ENCODE assay signal across 8 cellular contexts in the genomic region with DNA sequence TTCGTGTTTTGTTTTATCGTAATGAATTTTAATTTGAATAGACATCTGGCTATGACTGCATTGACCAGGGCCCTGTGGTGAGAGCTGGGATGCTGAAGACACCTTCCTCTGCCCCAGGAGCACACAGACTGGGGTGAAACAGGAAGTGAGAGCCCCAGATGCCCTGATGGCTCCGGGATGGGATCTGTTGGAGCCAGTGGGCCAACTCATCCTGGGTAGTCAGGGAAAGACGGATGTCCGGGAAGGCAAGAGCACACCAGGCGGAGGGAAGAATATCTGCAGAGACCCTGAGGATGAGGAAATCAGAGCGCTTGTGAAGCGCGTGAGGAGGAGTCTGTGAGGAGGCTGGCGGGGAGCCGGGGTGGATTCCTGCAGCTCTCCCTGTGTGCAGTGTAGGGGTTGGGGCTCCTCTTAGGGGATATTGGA.
A peak's percentile ranks its signal among the peaks of the same experiment; 100 is the strongest.
DNase-seq lines count a peak whose midpoint lies in the region; ATAC-seq and TF ChIP-seq lines count a peak whose summit lies in the region.

No MANE protein-coding gene starts in this region.

- no peaks in the 10 kb centered on the region for H3K9me3 ChIP-seq in OCI-LY3 (ENCODE audit: insufficient read depth, low read length)

- no peak overlapping the region for H3K9ac ChIP-seq in OCI-LY3 (ENCODE audit: low read length)

- H2AFZ ChIP-seq in OCI-LY3 (ENCODE audit: low read depth, low read length) = no peak overlapping the region

- no peaks in the 10 kb centered on the region for H3K9me3 Mint-ChIP-seq in osteocyte (ENCODE audit: unreplicated experiment)

- 0 out of 2 replicates have a peak, but pooled peaks cover 11% of the 10 kb centered on the region for H4K20me1 ChIP-seq in OCI-LY3 (ENCODE audit: insufficient read depth, low read length)

- H3K4me3 Mint-ChIP-seq in osteocyte (ENCODE audit: unreplicated experiment) = peak overlapping the region; percentile 24

- no peak for TF ChIP-seq CTCF in OCI-LY3 (IDR thresholded peaks at IDR 0.05; ENCODE audit: low read depth, low read length)
- peak; percentile 24 for TF ChIP-seq CTCF in fibroblast of mammary gland (conservative IDR thresholded peaks at IDR 0.05; ENCODE audit: control insufficient read depth, insufficient read depth, low read depth, low read length)
- no peak for TF ChIP-seq CTCF in osteocyte (IDR thresholded peaks at IDR 0.05)

- H3K4me2 ChIP-seq in OCI-LY3 (ENCODE audit: low read length) = peak overlapping the region; percentile 85

- DNase-seq in AG08395 (ENCODE audit: low spot score) = peak; percentile 78
- peak; percentile 73 for DNase-seq in fibroblast of mammary gland (ENCODE audit: low read depth)
- no peak for DNase-seq in osteocyte (ENCODE audit: extremely low spot score, unreplicated experiment)
- no peak for DNase-seq in cerebellar cortex (ENCODE audit: low spot score)
- DNase-seq in stimulated activated naive CD4-positive, alpha-beta T cell (lab: John Stamatoyannopoulos, UW) = no peak
- no peak for DNase-seq in NCI-H2196 treated with DMSO at 0.1 percent for 48 hours (lab: John Stamatoyannopoulos, UW; ENCODE audit: unreplicated experiment)

- peaks cover 14% of the 10 kb centered on the region for H3K36me3 Mint-ChIP-seq in osteocyte (ENCODE audit: unreplicated experiment)

- H3K27me3 ChIP-seq in OCI-LY3 (ENCODE audit: low read depth, low read length) = peaks cover 84% of the 10 kb centered on the region

- no peaks in the 10 kb centered on the region for H3K79me2 ChIP-seq in OCI-LY3 (ENCODE audit: low read length)

- no peak overlapping the region for H3K27ac ChIP-seq in OCI-LY3 (ENCODE audit: low read length)

- no peaks in the 10 kb centered on the region for H3K27me3 Mint-ChIP-seq in osteocyte (ENCODE audit: unreplicated experiment)

- H3K27ac Mint-ChIP-seq in osteocyte (ENCODE audit: unreplicated experiment) = peak overlapping the region; percentile 87

- no peak for ATAC-seq in GM18870 (IDR thresholded peaks at IDR 0.05; ENCODE audit: unreplicated experiment)

- peaks cover 41% of the 10 kb centered on the region for H3K4me1 Mint-ChIP-seq in osteocyte (ENCODE audit: unreplicated experiment)

- peak overlapping the region; percentile 62 for H3K4me3 ChIP-seq in OCI-LY3 (ENCODE audit: low read length)
- peak overlapping the region; percentile 17 for H3K4me3 ChIP-seq in fibroblast of mammary gland (ENCODE audit: control insufficient read depth, low read depth, low read length)

- H3K4me1 ChIP-seq in OCI-LY3 (ENCODE audit: low read length) = peaks cover 21% of the 10 kb centered on the region

- H3K36me3 ChIP-seq in OCI-LY3 (replicated peaks; ENCODE audit: low read depth, low read length) = no peaks in the 10 kb centered on the region

Comparison
In these comparisons a context has a peak if more than half of its experiments do, and no peak if none do; other contexts are left out.
1. DNase-seq: peak in AG08395 (single experiment) and fibroblast of mammary gland (single experiment); none in osteocyte (single experiment), cerebellar cortex (single experiment), stimulated activated naive CD4-positive, alpha-beta T cell (0 of 6) and NCI-H2196 treated with DMSO at 0.1 percent for 48 hours (single experiment).